ENCODE assay signal across 16 cellular contexts in the genomic region with DNA sequence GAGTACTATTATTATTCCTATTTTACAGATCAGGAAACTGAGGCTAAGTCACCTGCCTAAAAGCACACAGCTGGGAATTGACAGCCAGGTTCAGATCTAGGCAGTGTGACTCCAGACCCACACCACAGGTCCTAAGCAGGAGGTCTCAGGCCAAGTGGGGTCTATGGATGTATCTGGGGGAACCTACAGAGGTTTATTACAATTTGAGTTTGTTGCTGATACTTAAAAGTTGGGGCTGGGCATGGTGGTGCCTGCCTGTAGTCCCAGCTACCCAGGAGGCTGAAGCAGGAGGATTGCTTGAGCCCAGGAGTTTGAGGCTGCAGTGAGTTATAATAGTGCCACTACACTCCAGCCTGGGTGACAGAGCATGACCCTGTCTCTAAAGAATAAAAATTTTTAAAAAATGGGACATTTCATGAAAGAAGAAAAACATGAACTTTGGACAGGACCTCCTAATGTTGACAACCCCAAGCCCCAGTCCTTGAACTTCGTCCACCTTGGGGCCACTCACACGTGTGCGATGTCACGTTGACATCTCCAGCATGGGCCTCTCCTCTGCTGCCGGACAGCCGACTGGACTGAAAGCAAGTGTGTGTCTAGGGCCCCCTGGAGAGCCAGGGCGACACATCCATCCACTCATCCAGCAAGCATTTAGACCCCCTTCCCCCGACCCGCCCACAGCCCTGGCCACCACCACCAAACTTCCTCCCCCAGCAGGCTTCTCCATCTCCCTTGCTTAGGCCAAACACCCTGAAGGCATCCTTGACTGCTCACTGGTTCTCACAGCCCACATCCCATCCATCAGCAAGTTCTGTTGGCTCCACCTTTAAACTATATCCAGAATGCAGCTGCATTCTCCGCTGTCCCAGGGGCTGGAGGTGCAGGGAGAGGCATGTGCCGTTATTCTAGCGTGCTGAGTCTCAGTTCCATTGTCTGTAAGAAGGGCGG. TPM values are rescaled to one million over a fixed set of nuclear protein-coding genes. Genes with fewer than 3 reads are reported as not detected.
DNase-seq lines count a peak whose midpoint lies in the region; ATAC-seq and TF ChIP-seq lines count a peak whose summit lies in the region.
"Had no signal": no experiment of that assay in that cellular context is flagged by ENCODE, and none has a peak within 500 bp of the region (broad histone marks: within the 10 kb centered on the region; RNA-seq: fewer than 3 reads in every experiment).

No MANE protein-coding gene starts in this region.

- H3K9me3 ChIP-seq in hepatocyte (ENCODE audit: low read depth), result no peaks in the 10 kb centered on the region
- no peaks in the 10 kb centered on the region for H3K9me3 ChIP-seq in smooth muscle cell (replicated peaks; ENCODE audit: low read depth)
- H3K9me3 ChIP-seq: right lobe of liver, SJSA1, transverse colon had no signal

- H2AFZ ChIP-seq in hepatocyte (no peak overlapping the region), smooth muscle cell (ENCODE audit: low read depth) (no peak overlapping the region)
- H2AFZ ChIP-seq: GM23338 had no signal

- H3K9me3 Mint-ChIP-seq in activated naive CD8-positive, alpha-beta T cell (ENCODE audit: low read depth), result no peaks in the 10 kb centered on the region
- peaks cover 2% of the 10 kb centered on the region for H3K9me3 Mint-ChIP-seq in activated naive CD8-positive, alpha-beta T cell treated with anti-CD3 and anti-CD28 coated beads for 36 hours
- H3K9me3 Mint-ChIP-seq in activated T-helper 1 cell treated with anti-CD3 and anti-CD28 coated beads, Interleukin-12 subunit alpha, Interleukin-12 subunit beta, Interleukin-2, Interleukin-4 antibody, amounts not matched to agents 30 ng/mL and 10 ng/mL and 1 ng/mL, durations not matched to agents 14 hours and 24 hours and 36 hours, result no peaks in the 10 kb centered on the region

- H3K4me2 ChIP-seq in hepatocyte (peak overlapping the region; percentile 25), smooth muscle cell (peak overlapping the region; percentile 15)
- H3K4me2 ChIP-seq: GM23338 had no signal

- 72% methylated on average over 11 of the region's 13 CpGs for WGBS in hepatocyte (ENCODE audit: low lambda C conversion rate, missing lambda C conversion rate)
- WGBS in smooth muscle cell (ENCODE audit: low lambda C conversion rate), result 52% methylated on average over 13 of the region's 13 CpGs

- no peak overlapping the region for H3K9ac ChIP-seq in smooth muscle cell (ENCODE audit: low read depth)

- H3K27me3 ChIP-seq in hepatocyte (no peaks in the 10 kb centered on the region), smooth muscle cell (ENCODE audit: low read depth) (no peaks in the 10 kb centered on the region)
- H3K27me3 ChIP-seq: cardiac muscle cell, right lobe of liver, SJSA1, transverse colon had no signal

- H3K27ac ChIP-seq in hepatocyte, result peak overlapping the region; percentile 45
- no peak overlapping the region for H3K27ac ChIP-seq in smooth muscle cell (ENCODE audit: low read depth)
- H3K27ac ChIP-seq: cardiac muscle cell, right lobe of liver, SJSA1, transverse colon had no signal

- no peak for DNase-seq in activated naive CD8-positive, alpha-beta T cell treated with anti-CD3 and anti-CD28 coated beads for 36 hours
- DNase-seq in NCI-H69 (lab: John Stamatoyannopoulos, UW) (peak; percentile 42), hepatocyte (ENCODE audit: low spot score) (no peak), smooth muscle cell (lab: John Stamatoyannopoulos, UW; ENCODE audit: unreplicated experiment) (no peak), DMS79 treated with DMSO at 0.1 percent for 48 hours (lab: John Stamatoyannopoulos, UW) (no peak)
- no peak for DNase-seq in activated T-helper 1 cell treated with anti-CD3 and anti-CD28 coated beads, Interleukin-12 subunit alpha, Interleukin-12 subunit beta, Interleukin-2, Interleukin-4 antibody, amounts not matched to agents 30 ng/mL and 10 ng/mL and 1 ng/mL, durations not matched to agents 14 hours and 24 hours and 36 hours (ENCODE audit: low spot score)
- DNase-seq: activated CD8-positive, alpha-beta memory T cell treated with anti-CD3 and anti-CD28 coated beads for 24 hours; stimulated activated CD4-positive, alpha-beta T cell treated with anti-CD3 and anti-CD28 coated beads, Interleukin-4, amount 100 ng/mL, for 1 hour; transverse colon had no signal

- H3F3A ChIP-seq in smooth muscle cell (ENCODE audit: low read depth), result peaks cover 2% of the 10 kb centered on the region

- TF ChIP-seq CTCF in hepatocyte (IDR thresholded peaks at IDR 0.05; ENCODE audit: poor library complexity) (no peak), smooth muscle cell (IDR thresholded peaks at IDR 0.05; ENCODE audit: borderline replicate concordance, insufficient read depth, poor library complexity, severe bottlenecking) (no peak)

- H4K20me1 ChIP-seq in hepatocyte (ENCODE audit: insufficient read depth, poor library complexity, severe bottlenecking), result no peaks in the 10 kb centered on the region
- H4K20me1 ChIP-seq in smooth muscle cell (ENCODE audit: low read depth), result no peaks in the 10 kb centered on the region

- H3K4me1 ChIP-seq in hepatocyte (ENCODE audit: insufficient read depth) (peaks cover 23% of the 10 kb centered on the region), smooth muscle cell (ENCODE audit: low read depth) (no peaks in the 10 kb centered on the region)
- H3K4me1 ChIP-seq: right lobe of liver, SJSA1, transverse colon had no signal

- intact Hi-C loops in activated T-helper 1 cell treated with anti-CD3 and anti-CD28 coated beads, Interleukin-12 subunit alpha, Interleukin-12 subunit beta, Interleukin-2, Interleukin-4 antibody, amounts not matched to agents 30 ng/mL and 10 ng/mL and 1 ng/mL, durations not matched to agents 14 hours and 24 hours and 36 hours (cut with micrococcal nuclease), result no loop called here

- H3K4me3 Mint-ChIP-seq in activated naive CD8-positive, alpha-beta T cell, result no peak overlapping the region
- H3K4me3 Mint-ChIP-seq in activated naive CD8-positive, alpha-beta T cell treated with anti-CD3 and anti-CD28 coated beads for 36 hours, result no peak overlapping the region
- no peak overlapping the region for H3K4me3 Mint-ChIP-seq in activated T-helper 1 cell treated with anti-CD3 and anti-CD28 coated beads, Interleukin-12 subunit alpha, Interleukin-12 subunit beta, Interleukin-2, Interleukin-4 antibody, amounts not matched to agents 30 ng/mL and 10 ng/mL and 1 ng/mL, durations not matched to agents 14 hours and 24 hours and 36 hours
- H3K4me3 Mint-ChIP-seq: GM23338 had no signal

- H3K27ac Mint-ChIP-seq in activated naive CD8-positive, alpha-beta T cell, result peak overlapping the region; percentile 62
- no peak overlapping the region for H3K27ac Mint-ChIP-seq in activated naive CD8-positive, alpha-beta T cell treated with anti-CD3 and anti-CD28 coated beads for 36 hours
- no peak overlapping the region for H3K27ac Mint-ChIP-seq in activated T-helper 1 cell treated with anti-CD3 and anti-CD28 coated beads, Interleukin-12 subunit alpha, Interleukin-12 subunit beta, Interleukin-2, Interleukin-4 antibody, amounts not matched to agents 30 ng/mL and 10 ng/mL and 1 ng/mL, durations not matched to agents 14 hours and 24 hours and 36 hours
- H3K27ac Mint-ChIP-seq: GM23338 had no signal

- H3K4me1 Mint-ChIP-seq in activated naive CD8-positive, alpha-beta T cell (ENCODE audit: low read depth), result peaks cover 82% of the 10 kb centered on the region
- H3K4me1 Mint-ChIP-seq in activated naive CD8-positive, alpha-beta T cell treated with anti-CD3 and anti-CD28 coated beads for 36 hours, result peaks cover 63% of the 10 kb centered on the region
- peaks cover 46% of the 10 kb centered on the region for H3K4me1 Mint-ChIP-seq in activated T-helper 1 cell treated with anti-CD3 and anti-CD28 coated beads, Interleukin-12 subunit alpha, Interleukin-12 subunit beta, Interleukin-2, Interleukin-4 antibody, amounts not matched to agents 30 ng/mL and 10 ng/mL and 1 ng/mL, durations not matched to agents 14 hours and 24 hours and 36 hours (ENCODE audit: low read depth)

- H3K27me3 Mint-ChIP-seq in activated naive CD8-positive, alpha-beta T cell, result no peaks in the 10 kb centered on the region
- H3K27me3 Mint-ChIP-seq in activated naive CD8-positive, alpha-beta T cell treated with anti-CD3 and anti-CD28 coated beads for 36 hours, result no peaks in the 10 kb centered on the region
- peaks cover 2% of the 10 kb centered on the region for H3K27me3 Mint-ChIP-seq in activated T-helper 1 cell treated with anti-CD3 and anti-CD28 coated beads, Interleukin-12 subunit alpha, Interleukin-12 subunit beta, Interleukin-2, Interleukin-4 antibody, amounts not matched to agents 30 ng/mL and 10 ng/mL and 1 ng/mL, durations not matched to agents 14 hours and 24 hours and 36 hours (ENCODE audit: insufficient read depth)

- H3K36me3 ChIP-seq in hepatocyte (replicated peaks; ENCODE audit: insufficient read depth, low read depth), result no peaks in the 10 kb centered on the region
- no peaks in the 10 kb centered on the region for H3K36me3 ChIP-seq in smooth muscle cell (ENCODE audit: low read depth)
- H3K36me3 ChIP-seq: cardiac muscle cell, right lobe of liver, SJSA1, transverse colon had no signal

- H3K9me2 ChIP-seq in hepatocyte (replicated peaks; ENCODE audit: insufficient read depth), result no peaks in the 10 kb centered on the region

- H3K4me3 ChIP-seq in hepatocyte (no peak overlapping the region), smooth muscle cell (no peak overlapping the region)
- H3K4me3 ChIP-seq: cardiac muscle cell, GM23338, lung, right lobe of liver, SJSA1, transverse colon had no signal

- H3K79me2 ChIP-seq in hepatocyte, result peaks cover 20% of the 10 kb centered on the region
- no peaks in the 10 kb centered on the region for H3K79me2 ChIP-seq in smooth muscle cell (ENCODE audit: low read depth)

- no peak for ATAC-seq in HG02884 (IDR thresholded peaks at IDR 0.05; ENCODE audit: unreplicated experiment)
- ATAC-seq: GM23338 had no signal

- H3K36me3 Mint-ChIP-seq in activated naive CD8-positive, alpha-beta T cell, result peaks cover 10% of the 10 kb centered on the region
- H3K36me3 Mint-ChIP-seq in activated naive CD8-positive, alpha-beta T cell treated with anti-CD3 and anti-CD28 coated beads for 36 hours, result peaks cover 20% of the 10 kb centered on the region
- peaks cover 13% of the 10 kb centered on the region for H3K36me3 Mint-ChIP-seq in activated T-helper 1 cell treated with anti-CD3 and anti-CD28 coated beads, Interleukin-12 subunit alpha, Interleukin-12 subunit beta, Interleukin-2, Interleukin-4 antibody, amounts not matched to agents 30 ng/mL and 10 ng/mL and 1 ng/mL, durations not matched to agents 14 hours and 24 hours and 36 hours (ENCODE audit: low read depth)

RNA-seq across cellular contexts. Expression of gene NOL4L, which starts 40.0 kb away (rescaled TPM):
- 10 to 100 TPM; 15.9 TPM for total RNA-seq in activated naive CD8-positive, alpha-beta T cell treated with anti-CD3 and anti-CD28 coated beads for 36 hours
- total RNA-seq in hepatocyte (34.3 and 35.6 TPM in 2 replicates), smooth muscle cell (26.0 and 26.6 TPM in 2 replicates)
- polyA plus RNA-seq in hepatocyte (42.9 and 44.2 TPM in 2 replicates), smooth muscle cell (26.2 and 28.7 TPM in 2 replicates)
- total RNA-seq in activated T-helper 1 cell treated with anti-CD3 and anti-CD28 coated beads, Interleukin-12 subunit alpha, Interleukin-12 subunit beta, Interleukin-2, Interleukin-4 antibody, amounts not matched to agents 30 ng/mL and 10 ng/mL and 1 ng/mL, durations not matched to agents 14 hours and 24 hours and 36 hours, result 10.3 and 14.3 TPM in 2 replicates
